ENCODE assay signal across 8 cellular contexts in genomic region chr15:55992769-55993110, GRCh38. TPM values are rescaled to one million over a fixed set of nuclear protein-coding genes. Genes with fewer than 3 reads are reported as not detected.
DNase-seq lines count a peak whose midpoint lies in the region; ATAC-seq and TF ChIP-seq lines count a peak whose summit lies in the region.

No MANE protein-coding gene starts in this region.

- H3K9me2 ChIP-seq in GM23248 (ENCODE audit: insufficient read depth), result no peaks in the 10 kb centered on the region

- peak overlapping the region; percentile 81 for H3K9ac ChIP-seq in GM23248

- peaks cover 25% of the 10 kb centered on the region for H3K4me1 ChIP-seq in GM23248 (ENCODE audit: insufficient read depth)

- CTCF ChIA-PET in WTC11 (lab: Charles Lee), result interaction anchor here (1.2 to 1.9 kb wide), 3 partner anchors 14 to 252 kb away, joined by 3 to 9 read pairs (median 4); no protein-coding TSS in a partner anchor

- peak overlapping the region; percentile 79 for H3K4me3 Mint-ChIP-seq in WTC11
- peak overlapping the region; percentile 92 for H3K4me3 Mint-ChIP-seq in glutamatergic neuron (ENCODE audit: unreplicated experiment)

- H3K4me3 ChIP-seq in GM23248, result peak overlapping the region; percentile 77
- peak overlapping the region; percentile 52 for H3K4me3 ChIP-seq in skeletal muscle cell (ENCODE audit: low read depth, low read length)

- H3K27ac ChIP-seq in GM23248, result peak overlapping the region; percentile 79

- H3K4me1 Mint-ChIP-seq in WTC11, result peaks cover 16% of the 10 kb centered on the region
- H3K4me1 Mint-ChIP-seq in glutamatergic neuron (ENCODE audit: low read depth, unreplicated experiment), result no peaks in the 10 kb centered on the region

- peaks cover 63% of the 10 kb centered on the region for H3K79me2 ChIP-seq in GM23248 (ENCODE audit: insufficient read depth)

- WGBS in GM23248 (ENCODE audit: low coverage in 1 of 2, low lambda C conversion rate in 2 of 2, missing lambda C conversion rate in 2 of 2), 2 experiments, result 0 to 2% methylated on average over 9 of the region's 9 CpGs

- DNase-seq in GM23248 (peak; percentile 84), WTC11 (ENCODE audit: low spot score) (no peak), glutamatergic neuron (no peak), skeletal muscle cell (ENCODE audit: low read depth) (no peak)

- H3K36me3 ChIP-seq in GM23248 (ENCODE audit: low read depth), result no peaks in the 10 kb centered on the region

- H2AFZ ChIP-seq in GM23248, result peak overlapping the region; percentile 84

- POLR2A ChIA-PET in WTC11 (lab: Charles Lee), result no interaction called here

- ATAC-seq in WTC11, result no peak
- ATAC-seq in HG03469 (IDR thresholded peaks at IDR 0.05; ENCODE audit: unreplicated experiment), result no peak
- no peak for ATAC-seq in HG03342 (IDR thresholded peaks at IDR 0.05; ENCODE audit: unreplicated experiment)
- no peak for ATAC-seq in GM19397 (IDR thresholded peaks at IDR 0.05; ENCODE audit: unreplicated experiment)
- ATAC-seq in GM19395 (IDR thresholded peaks at IDR 0.05; ENCODE audit: unreplicated experiment), result no peak

- peaks cover 45% of the 10 kb centered on the region for H3K27me3 Mint-ChIP-seq in WTC11 (ENCODE audit: low read depth)
- peaks cover 3% of the 10 kb centered on the region for H3K27me3 Mint-ChIP-seq in glutamatergic neuron (ENCODE audit: unreplicated experiment)

- H3F3A ChIP-seq in GM23248 (ENCODE audit: insufficient read depth), result peaks cover 20% of the 10 kb centered on the region; the same call in 1 of the 2 replicates

- in situ Hi-C loops in GM23248 (cut with MboI), result no loop called here

- no peak for TF ChIP-seq CTCF in WTC11 (IDR thresholded peaks at IDR 0.05)
- no peak for TF ChIP-seq CTCF in glutamatergic neuron (IDR thresholded peaks at IDR 0.05; ENCODE audit: partially characterized antibody, unreplicated experiment)

- H3K4me2 ChIP-seq in GM23248 (ENCODE audit: unreplicated experiment), result peak overlapping the region; percentile 95

- no peaks in the 10 kb centered on the region for H3K9me3 ChIP-seq in GM23248 (ENCODE audit: low read depth)

- H3K36me3 Mint-ChIP-seq in WTC11, result no peaks in the 10 kb centered on the region
- no peaks in the 10 kb centered on the region for H3K36me3 Mint-ChIP-seq in glutamatergic neuron (ENCODE audit: unreplicated experiment)

- H3K9me3 Mint-ChIP-seq in WTC11, result no peaks in the 10 kb centered on the region
- peaks cover 4% of the 10 kb centered on the region for H3K9me3 Mint-ChIP-seq in glutamatergic neuron (ENCODE audit: unreplicated experiment)

- no peaks in the 10 kb centered on the region for H3K27me3 ChIP-seq in GM23248 (replicated peaks; ENCODE audit: insufficient read depth)

- no peaks in the 10 kb centered on the region for H4K20me1 ChIP-seq in GM23248 (ENCODE audit: insufficient read depth)

- H3K27ac Mint-ChIP-seq in WTC11 (no peak overlapping the region), glutamatergic neuron (ENCODE audit: unreplicated experiment) (peak overlapping the region; percentile 84)

TF ChIP-seq in WTC11, 78 proteins besides CTCF, POLR2A, EP300 and RAD21:
- no peak for TF ChIP-seq ZNF425 (CRISPR knock-in tag; conservative IDR thresholded peaks at IDR 0.05)
- TF ChIP-seq RORB (CRISPR knock-in tag; IDR thresholded peaks at IDR 0.05), result no peak
- TF ChIP-seq GTF2I (CRISPR knock-in tag; conservative IDR thresholded peaks at IDR 0.05), result no peak
- TF ChIP-seq HMGXB4 (CRISPR knock-in tag; IDR thresholded peaks at IDR 0.05), result no peak
- no peak for TF ChIP-seq SMAD3 (CRISPR knock-in tag; IDR thresholded peaks at IDR 0.05; ENCODE audit: borderline replicate concordance)
- TF ChIP-seq GRHL2 (CRISPR knock-in tag; IDR thresholded peaks at IDR 0.05; ENCODE audit: insufficient replicate concordance, severe bottlenecking), result no peak
- TF ChIP-seq AR (CRISPR knock-in tag; IDR thresholded peaks at IDR 0.05), result no peak
- TF ChIP-seq ATF3 (CRISPR knock-in tag; conservative IDR thresholded peaks at IDR 0.05), result no peak
- no peak for TF ChIP-seq USF1 (CRISPR knock-in tag; IDR thresholded peaks at IDR 0.05)
- TF ChIP-seq ZNF219 (CRISPR knock-in tag; IDR thresholded peaks at IDR 0.05; ENCODE audit: borderline replicate concordance), result no peak
- no peak for TF ChIP-seq ZNF317 (CRISPR knock-in tag; IDR thresholded peaks at IDR 0.05; ENCODE audit: borderline replicate concordance, low read depth)
- no peak for TF ChIP-seq EMX1 (CRISPR knock-in tag; IDR thresholded peaks at IDR 0.05)
- no peak for TF ChIP-seq FOXJ3 (CRISPR knock-in tag; IDR thresholded peaks at IDR 0.05; ENCODE audit: borderline replicate concordance)

RNA-seq across cellular contexts. Expression of gene NEDD4, which starts 0.7 kb away (rescaled TPM):
- 21.8 and 26.8 TPM in 2 replicates for total RNA-seq in GM23248 (2014; rRNA removed; shearing (Covaris generic))
- polyA plus RNA-seq in GM23248 (2016; fragmentation: Nextera tagmentation; extraction: Ambion mirVana), result 9.9 and 11.0 TPM in 2 replicates
- total RNA-seq in WTC11 (2021) (2.7 to 4.5 TPM (median 3.8 TPM) in 3 replicates), glutamatergic neuron (ENCODE audit: unreplicated experiment) (3.7 TPM)
